In the genomic region with DNA sequence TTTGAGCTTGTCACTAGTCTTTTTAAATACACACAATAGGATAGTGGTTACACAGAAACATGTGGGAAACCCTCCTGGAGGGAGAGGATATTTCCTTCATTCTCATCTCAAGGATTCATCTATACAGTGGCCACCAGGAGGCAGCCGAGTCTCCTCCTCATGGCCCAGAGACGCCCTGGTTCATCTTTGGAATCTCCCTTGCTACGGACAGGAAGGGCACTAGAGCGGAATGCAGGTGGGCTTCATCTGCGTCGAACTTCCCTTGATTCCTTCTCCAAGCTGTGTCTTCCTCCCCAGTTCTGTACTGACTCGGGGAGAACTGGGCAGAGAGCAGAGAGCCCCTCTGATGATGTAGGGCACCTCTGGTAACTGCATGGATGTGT, we compare ENCODE assay signal across 8 cellular contexts.
DNase-seq lines count a peak whose midpoint lies in the region; ATAC-seq and TF ChIP-seq lines count a peak whose summit lies in the region.
"Not testable (repeated sequence)": the region's sequence is repeated elsewhere in the genome, so short reads cannot be mapped to it uniquely, and the experiment has no call there.

No MANE protein-coding gene starts in this region.

- not testable (repeated sequence) for DNase-seq in A673 (ENCODE audit: low spot score); LNCaP clone FGC (ENCODE audit: low read depth); cardiac fibroblast (ENCODE audit: low read depth in 2 of 2); fibroblast of villous mesenchyme (ENCODE audit: low read depth); mesothelial cell of epicardium (ENCODE audit: low spot score in 2 of 2, unreplicated experiment in 2 of 2); stimulated activated effector memory CD8-positive, alpha-beta T cell treated with anti-CD3 and anti-CD28 coated beads, Interleukin-12 subunit alpha, Interleukin-12 subunit beta, amount 100 ng/mL, for 72 hours (ENCODE audit: low spot score in 2 of 2)
- peak; percentile 44 for DNase-seq in WTC11 (ENCODE audit: low spot score)

- H3K36me3 Mint-ChIP-seq in WTC11 (peaks cover 50% of the 10 kb centered on the region), mesothelial cell of epicardium (peaks cover 68% of the 10 kb centered on the region)
- peaks cover 55% of the 10 kb centered on the region for H3K36me3 Mint-ChIP-seq in stimulated activated effector memory CD8-positive, alpha-beta T cell treated with anti-CD3 and anti-CD28 coated beads, Interleukin-12 subunit alpha, Interleukin-12 subunit beta, amount 100 ng/mL, for 72 hours

- peaks cover 26% of the 10 kb centered on the region for H3K4me1 ChIP-seq in A673 (ENCODE audit: insufficient read depth, low read length, poor library complexity, severe bottlenecking)

- TF ChIP-seq CTCF in A673 (conservative IDR thresholded peaks at IDR 0.05; ENCODE audit: low read depth, low read length) (peak; percentile 37; the same call in 1 of the 2 replicates), GM12875 (IDR thresholded peaks at IDR 0.05; ENCODE audit: borderline replicate concordance, insufficient read depth, low read depth, low read length) (peak; percentile 21; the same call in 1 of the 2 replicates), LNCaP clone FGC (IDR thresholded peaks at IDR 0.05; ENCODE audit: control insufficient read depth, extremely low read depth, insufficient read depth) (peak; percentile 41), cardiac fibroblast (IDR thresholded peaks at IDR 0.05; ENCODE audit: low read depth, low read length) (peak; percentile 25), fibroblast of villous mesenchyme (IDR thresholded peaks at IDR 0.05; ENCODE audit: insufficient read depth, low read depth, low read length) (peak; percentile 4), mesothelial cell of epicardium (IDR thresholded peaks at IDR 0.05; ENCODE audit: unreplicated experiment) (peak; percentile 34)
- TF ChIP-seq CTCF in WTC11 (IDR thresholded peaks at IDR 0.05): not testable (repeated sequence)

- peak; percentile 88 for ATAC-seq in WTC11
- ATAC-seq in stimulated activated effector memory CD8-positive, alpha-beta T cell treated with anti-CD3 and anti-CD28 coated beads, Interleukin-12 subunit alpha, Interleukin-12 subunit beta, amount 100 ng/mL, for 72 hours: not testable (repeated sequence)

- H3K4me1 Mint-ChIP-seq in WTC11 (peaks cover 18% of the 10 kb centered on the region), mesothelial cell of epicardium (peaks cover 14% of the 10 kb centered on the region)
- peaks cover 21% of the 10 kb centered on the region for H3K4me1 Mint-ChIP-seq in stimulated activated effector memory CD8-positive, alpha-beta T cell treated with anti-CD3 and anti-CD28 coated beads, Interleukin-12 subunit alpha, Interleukin-12 subunit beta, amount 100 ng/mL, for 72 hours

- POLR2A ChIA-PET in A673 (lab: Charles Lee; ENCODE audit: low non-redundant PET); WTC11 (lab: Charles Lee): not testable (repeated sequence)

- H3K4me3 Mint-ChIP-seq in WTC11; mesothelial cell of epicardium; stimulated activated effector memory CD8-positive, alpha-beta T cell treated with anti-CD3 and anti-CD28 coated beads, Interleukin-12 subunit alpha, Interleukin-12 subunit beta, amount 100 ng/mL, for 72 hours: not testable (repeated sequence)

- intact Hi-C loops in A673 (cut with micrococcal nuclease; ENCODE audit: unreplicated experiment): not testable (repeated sequence)

- not testable (repeated sequence) for H3K27me3 Mint-ChIP-seq in WTC11 (ENCODE audit: low read depth); mesothelial cell of epicardium (ENCODE audit: low read depth)

- not testable (repeated sequence) for H3K9me3 Mint-ChIP-seq in WTC11; mesothelial cell of epicardium; stimulated activated effector memory CD8-positive, alpha-beta T cell treated with anti-CD3 and anti-CD28 coated beads, Interleukin-12 subunit alpha, Interleukin-12 subunit beta, amount 100 ng/mL, for 72 hours

- not testable (repeated sequence) for H3K36me3 ChIP-seq in A673 (ENCODE audit: insufficient read depth, low read length, poor library complexity, severe bottlenecking)

- H3K9me3 ChIP-seq in A673 (ENCODE audit: low read depth, low read length, poor library complexity, severe bottlenecking): not testable (repeated sequence)

- not testable (repeated sequence) for H3K4me3 ChIP-seq in A673 (ENCODE audit: low read depth, low read length, poor library complexity, severe bottlenecking); GM12875 (ENCODE audit: low read depth, low read length); LNCaP clone FGC (ENCODE audit: low read depth, low read length); cardiac fibroblast (replicated peaks in 1 of 2; ENCODE audit: low read depth in 2 of 2, low read length in 2 of 2); fibroblast of villous mesenchyme (ENCODE audit: low read depth, low read length)

- not testable (repeated sequence) for H3K27me3 ChIP-seq in A673 (replicated peaks; ENCODE audit: insufficient read depth, low read depth, low read length, poor library complexity)

- not testable (repeated sequence) for BruUV-seq in A673 (replicated peaks; lab: Mats Ljungman, UMichigan)

- H3K27ac Mint-ChIP-seq in WTC11, mesothelial cell of epicardium: not testable (repeated sequence)
- peak overlapping the region; percentile 14 for H3K27ac Mint-ChIP-seq in stimulated activated effector memory CD8-positive, alpha-beta T cell treated with anti-CD3 and anti-CD28 coated beads, Interleukin-12 subunit alpha, Interleukin-12 subunit beta, amount 100 ng/mL, for 72 hours

- CTCF ChIA-PET in A673 (lab: Charles Lee): interaction anchor here (0.6 kb wide), 1 partner anchor 10 kb away, joined by 6 read pairs; no protein-coding TSS in a partner anchor
- CTCF ChIA-PET in WTC11 (lab: Charles Lee): interaction anchor here (0.9 to 1.2 kb wide), 4 partner anchors 9 to 247 kb away, joined by 3 to 8 read pairs (median 3); no protein-coding TSS in a partner anchor

- not testable (repeated sequence) for H3K27ac ChIP-seq in A673 (ENCODE audit: low read depth, low read length, poor library complexity, severe bottlenecking)
